In genomic region chr6:119027465-119027864, GRCh38 we compare ENCODE assay signal across 27 cellular contexts.
"Had no signal": no experiment of that assay in that cellular context is flagged by ENCODE, and none has a peak within 500 bp of the region (broad histone marks: within the 10 kb centered on the region; RNA-seq: fewer than 3 reads in every experiment).

No MANE protein-coding gene starts in this region.

- H3K4me1 Mint-ChIP-seq: activated CD4-positive, alpha-beta T cell treated with anti-CD3 and anti-CD28 coated beads, Interleukin-2, amount 10 ng/mL, durations not matched to agents 7 days and 5 days; activated T-helper 17 cell treated with anti-CD3 and anti-CD28 coated beads, Interleukin-2, amount 50 U/mL, for 72 hours; immature natural killer cell; naive thymus-derived CD4-positive, alpha-beta T cell; stimulated activated naive B cell treated with anti-CD40 and anti-IgM and Interleukin-4, amounts not matched to agents 10 μg/mL and 1 μg/mL and 100 μg/mL, for 72 hours had no signal

- H3K9me3 Mint-ChIP-seq: activated CD8-positive, alpha-beta T cell treated with anti-CD3 and anti-CD28 coated beads for 36 hours; activated T-cell treated with anti-CD3 and anti-CD28 coated beads, Interleukin-2, amount 50 U/mL, for 4 hours; activated T-helper 17 cell treated with anti-CD3 and anti-CD28 coated beads, Interleukin-2, amount 50 U/mL, for 72 hours; immature natural killer cell; naive thymus-derived CD4-positive, alpha-beta T cell; T-helper 1 cell treated with Interleukin-12 subunit alpha and Interleukin-12 subunit beta and Interleukin-4 antibody, amounts not matched to agents 30 μg/mL and 1 μg/mL, for 36 hours had no signal

- H3K9me3 ChIP-seq: pancreas, psoas muscle, right atrium auricular region, suprapubic skin, tibial artery had no signal

- ATAC-seq: activated CD8-positive, alpha-beta T cell treated with anti-CD3 and anti-CD28 coated beads for 36 hours; activated T-cell treated with anti-CD3 and anti-CD28 coated beads, Interleukin-2, amount 50 U/mL, for 4 hours; activated T-helper 17 cell treated with anti-CD3 and anti-CD28 coated beads, Interleukin-2, amount 50 U/mL, for 72 hours; left colon; naive thymus-derived CD4-positive, alpha-beta T cell; pancreas; psoas muscle; stimulated activated naive B cell treated with anti-CD40 and anti-IgM and Interleukin-4, amounts not matched to agents 10 μg/mL and 1 μg/mL and 100 μg/mL, for 72 hours had no signal

- H3K4me3 Mint-ChIP-seq: activated CD4-positive, alpha-beta T cell treated with anti-CD3 and anti-CD28 coated beads, Interleukin-2, amount 10 ng/mL, durations not matched to agents 7 days and 5 days; activated CD8-positive, alpha-beta T cell treated with anti-CD3 and anti-CD28 coated beads for 36 hours; activated T-cell treated with anti-CD3 and anti-CD28 coated beads, Interleukin-2, amount 50 U/mL, for 4 hours; activated T-helper 17 cell treated with anti-CD3 and anti-CD28 coated beads, Interleukin-2, amount 50 U/mL, for 72 hours; immature natural killer cell; naive thymus-derived CD4-positive, alpha-beta T cell; stimulated activated naive B cell treated with anti-CD40 and anti-IgM and Interleukin-4, amounts not matched to agents 10 μg/mL and 1 μg/mL and 100 μg/mL, for 72 hours; T-helper 1 cell treated with Interleukin-12 subunit alpha and Interleukin-12 subunit beta and Interleukin-4 antibody, amounts not matched to agents 30 μg/mL and 1 μg/mL, for 36 hours had no signal

- H3K27me3 Mint-ChIP-seq: activated CD4-positive, alpha-beta T cell treated with anti-CD3 and anti-CD28 coated beads, Interleukin-2, amount 10 ng/mL, durations not matched to agents 7 days and 5 days; activated CD8-positive, alpha-beta T cell treated with anti-CD3 and anti-CD28 coated beads for 36 hours; activated T-helper 17 cell treated with anti-CD3 and anti-CD28 coated beads, Interleukin-2, amount 50 U/mL, for 72 hours; naive thymus-derived CD4-positive, alpha-beta T cell had no signal

- H3K27me3 ChIP-seq: pancreas, right atrium auricular region, suprapubic skin, tibial artery had no signal

- H3K27ac ChIP-seq: pancreas, psoas muscle, right atrium auricular region, suprapubic skin, tibial artery, WERI-Rb-1 had no signal

- H3K36me3 ChIP-seq: pancreas, right atrium auricular region, suprapubic skin, tibial artery had no signal

- H3K36me3 Mint-ChIP-seq: immature natural killer cell; stimulated activated naive B cell treated with anti-CD40 and anti-IgM and Interleukin-4, amounts not matched to agents 10 μg/mL and 1 μg/mL and 100 μg/mL, for 72 hours had no signal

- H3K4me1 ChIP-seq: pancreas, psoas muscle, right atrium auricular region, suprapubic skin, tibial artery had no signal

- H3K4me3 ChIP-seq: pancreas, psoas muscle, right atrium auricular region, smooth muscle cell, suprapubic skin, tibial artery had no signal

- H3K27ac Mint-ChIP-seq: activated CD4-positive, alpha-beta T cell treated with anti-CD3 and anti-CD28 coated beads, Interleukin-2, amount 10 ng/mL, durations not matched to agents 7 days and 5 days; activated CD8-positive, alpha-beta T cell treated with anti-CD3 and anti-CD28 coated beads for 36 hours; activated T-helper 17 cell treated with anti-CD3 and anti-CD28 coated beads, Interleukin-2, amount 50 U/mL, for 72 hours; immature natural killer cell; naive thymus-derived CD4-positive, alpha-beta T cell; stimulated activated naive B cell treated with anti-CD40 and anti-IgM and Interleukin-4, amounts not matched to agents 10 μg/mL and 1 μg/mL and 100 μg/mL, for 72 hours; T-helper 1 cell treated with Interleukin-12 subunit alpha and Interleukin-12 subunit beta and Interleukin-4 antibody, amounts not matched to agents 30 μg/mL and 1 μg/mL, for 36 hours had no signal

- DNase-seq: activated CD4-positive, alpha-beta T cell treated with anti-CD3 and anti-CD28 coated beads, Interleukin-2, amount 10 ng/mL, durations not matched to agents 7 days and 5 days; activated CD4-positive, CD25-positive, alpha-beta regulatory T cell treated with anti-CD3 and anti-CD28 coated beads, Interleukin-2, amount 50 U/mL, for 72 hours; activated CD8-positive, alpha-beta T cell treated with anti-CD3 and anti-CD28 coated beads for 36 hours; activated gamma-delta T cell treated with Interleukin-2 at 50 U/mL for 16 hours; activated naive CD4-positive, alpha-beta T cell treated with anti-CD3 and anti-CD28 coated beads, Interleukin-2, amount 50 U/mL, for 16 hours; activated T-cell treated with anti-CD3 and anti-CD28 coated beads, Interleukin-2, amount 50 U/mL, for 4 hours; amygdala; central memory CD4-positive, alpha-beta T cell; immature natural killer cell; kidney; left colon; mammary epithelial cell; midbrain; naive thymus-derived CD4-positive, alpha-beta T cell; pancreas; psoas muscle; stimulated activated CD4-positive, alpha-beta T cell treated with anti-CD3 and anti-CD28 coated beads, Interleukin-2, amount 100 ng/mL, for 24 hours; stimulated activated naive B cell treated with anti-CD40 and anti-IgM and Interleukin-4, amounts not matched to agents 10 μg/mL and 1 μg/mL and 100 μg/mL, for 72 hours; SW 1271; T-helper 9 cell; tibial artery; WERI-Rb-1 had no signal
